ENCODE assay signal across 2 cellular contexts in genomic region chr3:100024520-100025303, GRCh38.
TF ChIP-seq lines count a peak whose summit lies in the region.

No MANE protein-coding gene starts in this region.

TF ChIP-seq in IMR-90, 13 proteins besides CTCF, POLR2A, EP300 and RAD21:
- TF ChIP-seq BHLHE40 (IDR thresholded peaks at IDR 0.05; ENCODE audit: low read depth, low read length): no peak
- TF ChIP-seq MAFK (IDR thresholded peaks at IDR 0.05; ENCODE audit: low read depth, low read length): no peak
- no peak for TF ChIP-seq FOS (IDR thresholded peaks at IDR 0.05; ENCODE audit: low read depth, low read length)
- TF ChIP-seq MAZ (IDR thresholded peaks at IDR 0.05; ENCODE audit: borderline replicate concordance, low read depth, low read length): no peak
- no peak for TF ChIP-seq SMC3 (IDR thresholded peaks at IDR 0.05; ENCODE audit: low read depth, low read length)
- TF ChIP-seq RFX5 (IDR thresholded peaks at IDR 0.05; ENCODE audit: low read depth, low read length): no peak
- TF ChIP-seq ELK1 (IDR thresholded peaks at IDR 0.05; ENCODE audit: borderline replicate concordance, low read depth, low read length): no peak
- TF ChIP-seq CEBPB (IDR thresholded peaks at IDR 0.05; ENCODE audit: low read depth, low read length): no peak
- no peak for TF ChIP-seq NFE2L2 (IDR thresholded peaks at IDR 0.05; ENCODE audit: low read depth, low read length)
- TF ChIP-seq CHD1 (IDR thresholded peaks at IDR 0.05; ENCODE audit: low read depth, low read length): no peak
- no peak for TF ChIP-seq MXI1 (IDR thresholded peaks at IDR 0.05; ENCODE audit: borderline replicate concordance, low read depth, low read length)
- TF ChIP-seq USF2 (IDR thresholded peaks at IDR 0.05; ENCODE audit: low read depth, low read length): no peak
- no peak for TF ChIP-seq RCOR1 (IDR thresholded peaks at IDR 0.05; ENCODE audit: insufficient replicate concordance, low read length)

TF ChIP-seq in endothelial cell of umbilical vein, 7 proteins besides CTCF, POLR2A, EP300 and RAD21:
- TF ChIP-seq POLR2AphosphoS5 (IDR thresholded peaks at IDR 0.05; ENCODE audit: insufficient read depth, low read depth, low read length) (no peak), GATA2 (IDR thresholded peaks at IDR 0.05; ENCODE audit: insufficient read depth, insufficient read length, low read depth, low read length) (no peak), FOS (IDR thresholded peaks at IDR 0.05; ENCODE audit: borderline replicate concordance, insufficient read depth, low read length) (no peak)
TF ChIP-seq in endothelial cell of umbilical vein: peak in this region for 0.
